10 cellular contexts compared by ENCODE assay signal in genomic region chr13:66689628-66690027, GRCh38.
DNase-seq lines count a peak whose midpoint lies in the region; TF ChIP-seq lines count a peak whose summit lies in the region.
"Had no signal": no experiment of that assay in that cellular context is flagged by ENCODE, and none has a peak within 500 bp of the region (broad histone marks: within the 10 kb centered on the region; RNA-seq: fewer than 3 reads in every experiment).

No MANE protein-coding gene starts in this region.

- peaks cover 19% of the 10 kb centered on the region for H3K4me1 Mint-ChIP-seq in nephron progenitor cell
- no peaks in the 10 kb centered on the region for H3K4me1 Mint-ChIP-seq in activated CD4-positive, alpha-beta memory T cell treated with anti-CD3 and anti-CD28 coated beads, Interleukin-2, amount 10 ng/mL, durations not matched to agents 7 days and 5 days

- TF ChIP-seq CTCF in AG09309 (IDR thresholded peaks at IDR 0.05; ENCODE audit: control insufficient read depth, insufficient read depth, low read depth, low read length, missing control alignments) (peak; percentile 42), nephron progenitor cell (IDR thresholded peaks at IDR 0.05) (no peak)

- H3K27ac Mint-ChIP-seq in nephron progenitor cell = no peak overlapping the region
- no peak overlapping the region for H3K27ac Mint-ChIP-seq in activated CD4-positive, alpha-beta memory T cell treated with anti-CD3 and anti-CD28 coated beads, Interleukin-2, amount 10 ng/mL, durations not matched to agents 7 days and 5 days
- H3K27ac Mint-ChIP-seq: T-helper 1 cell treated with Interleukin-12 subunit alpha and Interleukin-12 subunit beta and Interleukin-4 antibody, amounts not matched to agents 30 μg/mL and 1 μg/mL, for 36 hours had no signal

- DNase-seq in AG09309 (ENCODE audit: low read depth) = no peak
- DNase-seq in LHCN-M2 (ENCODE audit: low read depth) = peak; percentile 58
- peak; percentile 48 for DNase-seq in amniotic epithelial cell (ENCODE audit: low read depth)
- peak; percentile 78 for DNase-seq in inferior parietal cortex (ENCODE audit: extremely low spot score)
- DNase-seq in SIG-M5 treated with dmso at 0.1 percent for 504 hours (lab: John Stamatoyannopoulos, UW; ENCODE audit: unreplicated experiment) = no peak
- no peak for DNase-seq in mesenteric fat pad (ENCODE audit: low spot score)
- DNase-seq in nephron progenitor cell = no peak
- DNase-seq in activated CD4-positive, alpha-beta memory T cell treated with anti-CD3 and anti-CD28 coated beads, Interleukin-2, amount 10 ng/mL, durations not matched to agents 7 days and 5 days = no peak
- DNase-seq: lower lobe of right lung had no signal

- POLR2A ChIA-PET in activated CD4-positive, alpha-beta memory T cell treated with anti-CD3 and anti-CD28 coated beads, Interleukin-2, amount 10 ng/mL, durations not matched to agents 7 days and 5 days (lab: Charles Lee) = no interaction called here

- CTCF ChIA-PET in activated CD4-positive, alpha-beta memory T cell treated with anti-CD3 and anti-CD28 coated beads, Interleukin-2, amount 10 ng/mL, durations not matched to agents 7 days and 5 days (lab: Charles Lee) = no interaction called here

- H3K9me3 Mint-ChIP-seq in nephron progenitor cell = peaks cover 29% of the 10 kb centered on the region
- H3K9me3 Mint-ChIP-seq in activated CD4-positive, alpha-beta memory T cell treated with anti-CD3 and anti-CD28 coated beads, Interleukin-2, amount 10 ng/mL, durations not matched to agents 7 days and 5 days = peaks cover 8% of the 10 kb centered on the region

- H3K4me3 Mint-ChIP-seq in nephron progenitor cell = no peak overlapping the region
- H3K4me3 Mint-ChIP-seq in activated CD4-positive, alpha-beta memory T cell treated with anti-CD3 and anti-CD28 coated beads, Interleukin-2, amount 10 ng/mL, durations not matched to agents 7 days and 5 days = no peak overlapping the region
- H3K4me3 Mint-ChIP-seq: T-helper 1 cell treated with Interleukin-12 subunit alpha and Interleukin-12 subunit beta and Interleukin-4 antibody, amounts not matched to agents 30 μg/mL and 1 μg/mL, for 36 hours had no signal

- H3K27me3 Mint-ChIP-seq in nephron progenitor cell (ENCODE audit: low read depth, poor library complexity) = no peaks in the 10 kb centered on the region
- H3K27me3 Mint-ChIP-seq in activated CD4-positive, alpha-beta memory T cell treated with anti-CD3 and anti-CD28 coated beads, Interleukin-2, amount 10 ng/mL, durations not matched to agents 7 days and 5 days = no peaks in the 10 kb centered on the region

- H3K36me3 Mint-ChIP-seq in nephron progenitor cell (ENCODE audit: low read depth) = peaks cover 22% of the 10 kb centered on the region
- no peaks in the 10 kb centered on the region for H3K36me3 Mint-ChIP-seq in activated CD4-positive, alpha-beta memory T cell treated with anti-CD3 and anti-CD28 coated beads, Interleukin-2, amount 10 ng/mL, durations not matched to agents 7 days and 5 days (ENCODE audit: low read depth)

- H3K4me3 ChIP-seq in AG09309 (ENCODE audit: control insufficient read depth, low read depth, low read length) = no peak overlapping the region
- H3K4me3 ChIP-seq: lower lobe of right lung had no signal

Comparison
In these comparisons a context has a peak if more than half of its experiments do, and no peak if none do; other contexts are left out.
1. DNase-seq: peak in LHCN-M2 (single experiment), amniotic epithelial cell (single experiment) and inferior parietal cortex (single experiment); none in AG09309 (single experiment), SIG-M5 treated with dmso at 0.1 percent for 504 hours (single experiment), mesenteric fat pad (single experiment), nephron progenitor cell (single experiment) and activated CD4-positive, alpha-beta memory T cell treated with anti-CD3 and anti-CD28 coated beads, Interleukin-2, amount 10 ng/mL, durations not matched to agents 7 days and 5 days (single experiment).